Comparison of ENCODE assay signal across 15 cellular contexts in the genomic region with DNA sequence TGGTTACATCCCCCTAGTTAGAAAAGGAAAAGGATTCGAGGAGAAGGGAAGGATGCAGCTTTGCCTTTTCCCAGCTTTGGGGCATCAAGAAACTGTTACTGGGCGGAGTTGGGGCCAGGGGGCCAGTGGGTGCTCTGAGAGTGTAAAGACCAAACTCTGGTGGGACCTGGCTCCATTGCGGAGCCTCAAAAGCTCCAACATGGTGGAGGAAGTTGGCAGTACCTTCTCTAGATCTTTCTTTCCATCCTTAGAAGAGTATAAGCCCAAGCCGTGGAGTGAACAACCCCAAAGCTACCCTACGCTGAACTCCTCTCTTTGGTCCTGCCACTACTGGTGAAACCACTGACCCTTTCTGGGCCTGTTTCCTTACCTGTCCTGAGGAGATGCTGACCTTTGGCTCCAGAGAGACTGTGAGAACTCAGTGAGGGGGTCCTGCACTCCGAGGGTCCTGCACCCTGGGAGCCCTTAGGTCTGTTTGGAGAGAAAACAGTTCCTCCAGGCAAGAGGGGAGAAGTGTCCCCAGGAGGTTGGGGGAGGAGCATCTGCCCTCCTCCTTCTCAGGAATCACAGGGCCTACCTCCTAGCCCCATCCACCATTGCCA. TPM values are rescaled to one million over a fixed set of nuclear protein-coding genes. Genes with fewer than 3 reads are reported as not detected.
DNase-seq lines count a peak whose midpoint lies in the region; ATAC-seq and TF ChIP-seq lines count a peak whose summit lies in the region.
"Had no signal": no experiment of that assay in that cellular context is flagged by ENCODE, and none has a peak within 500 bp of the region (broad histone marks: within the 10 kb centered on the region; RNA-seq: fewer than 3 reads in every experiment).

No MANE protein-coding gene starts in this region.

- H3K9me3 Mint-ChIP-seq in stimulated activated naive CD8-positive, alpha-beta T cell treated with anti-CD3 and anti-CD28 coated beads, Interleukin-15, amount 100 ng/mL, for 72 hours, result no peaks in the 10 kb centered on the region
- H3K9me3 Mint-ChIP-seq in WTC11 (no peaks in the 10 kb centered on the region), naive B cell (peaks cover 1 to 10% (median 5%) of the 10 kb centered on the region in 7 donors), type B pancreatic cell (no peaks in the 10 kb centered on the region)
- no peaks in the 10 kb centered on the region for H3K9me3 Mint-ChIP-seq in activated CD4-positive, alpha-beta memory T cell treated with anti-CD3 and anti-CD28 coated beads for 36 hours

- H3K4me3 Mint-ChIP-seq in stimulated activated naive CD8-positive, alpha-beta T cell treated with anti-CD3 and anti-CD28 coated beads, Interleukin-15, amount 100 ng/mL, for 72 hours, result peak overlapping the region; percentile 2 to 73
- H3K4me3 Mint-ChIP-seq in WTC11 (peak overlapping the region; percentile 83), naive B cell (peak overlapping the region; percentile 35 to 93 (median 78)), type B pancreatic cell (peak overlapping the region; percentile 91)
- no peak overlapping the region for H3K4me3 Mint-ChIP-seq in activated CD4-positive, alpha-beta memory T cell treated with anti-CD3 and anti-CD28 coated beads for 36 hours

- H3K27me3 Mint-ChIP-seq in stimulated activated naive CD8-positive, alpha-beta T cell treated with anti-CD3 and anti-CD28 coated beads, Interleukin-15, amount 100 ng/mL, for 72 hours, result peaks cover 98% of the 10 kb centered on the region
- H3K27me3 Mint-ChIP-seq in WTC11 (ENCODE audit: low read depth) (peaks cover 95% of the 10 kb centered on the region), naive B cell (peaks cover 52 to 90% (median 88%) of the 10 kb centered on the region in 3 donors), type B pancreatic cell (peaks cover 83% of the 10 kb centered on the region)
- peaks cover 65% of the 10 kb centered on the region for H3K27me3 Mint-ChIP-seq in activated CD4-positive, alpha-beta memory T cell treated with anti-CD3 and anti-CD28 coated beads for 36 hours

- ATAC-seq in stimulated activated naive CD8-positive, alpha-beta T cell treated with anti-CD3 and anti-CD28 coated beads, Interleukin-15, amount 100 ng/mL, for 72 hours, result no peak
- no peak for ATAC-seq in stimulated activated naive CD8-positive, alpha-beta T cell treated with anti-CD3 and anti-CD28 coated beads, Interleukin-15, Interleukin-2, amounts not matched to agents 100 U/mL and 50 U/mL, for 24 hours
- no peak for ATAC-seq in WTC11
- ATAC-seq in naive B cell (ENCODE audit: low read depth in 2 of 2), result no peak
- no peak for ATAC-seq in left cardiac atrium
- ATAC-seq: body of pancreas, right cardiac atrium had no signal

- no peak overlapping the region for H3K27ac Mint-ChIP-seq in stimulated activated naive CD8-positive, alpha-beta T cell treated with anti-CD3 and anti-CD28 coated beads, Interleukin-15, amount 100 ng/mL, for 72 hours
- no peak overlapping the region for H3K27ac Mint-ChIP-seq in WTC11
- peak overlapping the region in 3 of 6 donors; percentile 69 to 91 (median 82) for H3K27ac Mint-ChIP-seq in naive B cell
- no peak overlapping the region for H3K27ac Mint-ChIP-seq in type B pancreatic cell
- no peak overlapping the region for H3K27ac Mint-ChIP-seq in activated CD4-positive, alpha-beta memory T cell treated with anti-CD3 and anti-CD28 coated beads for 36 hours

- intact Hi-C loops in activated CD4-positive, alpha-beta memory T cell treated with anti-CD3 and anti-CD28 coated beads for 36 hours (cut with micrococcal nuclease), result no loop called here
- intact Hi-C loops in left cardiac atrium (cut with DNase I), result loop anchor here in 1 of 2 donors (10.0 kb wide), 1 partner anchor 131 kb away; no protein-coding TSS in a partner anchor

- peaks cover 79% of the 10 kb centered on the region for H3K4me1 Mint-ChIP-seq in stimulated activated naive CD8-positive, alpha-beta T cell treated with anti-CD3 and anti-CD28 coated beads, Interleukin-15, amount 100 ng/mL, for 72 hours
- H3K4me1 Mint-ChIP-seq in WTC11 (peaks cover 53% of the 10 kb centered on the region), naive B cell (peaks cover 56 to 74% (median 62%) of the 10 kb centered on the region in 3 donors), type B pancreatic cell (ENCODE audit: unreplicated experiment) (peaks cover 18% of the 10 kb centered on the region)
- H3K4me1 Mint-ChIP-seq in activated CD4-positive, alpha-beta memory T cell treated with anti-CD3 and anti-CD28 coated beads for 36 hours (ENCODE audit: low read depth), result peaks cover 48% of the 10 kb centered on the region

- CTCF ChIA-PET in WTC11 (lab: Charles Lee), result interaction anchor here (0.5 to 1.5 kb wide), 5 partner anchors 9 to 257 kb away, joined by 3 to 6 read pairs (median 3); no protein-coding TSS in a partner anchor
- CTCF ChIA-PET in activated CD4-positive, alpha-beta memory T cell treated with anti-CD3 and anti-CD28 coated beads for 36 hours (lab: Charles Lee), result interaction anchor here (0.7 kb wide), 1 partner anchor 10 kb away, joined by 3 read pairs; no protein-coding TSS in a partner anchor

- POLR2A ChIA-PET in WTC11 (lab: Charles Lee), result interaction anchor here (0.6 kb wide), 1 partner anchor 9 kb away, joined by 3 read pairs; no protein-coding TSS in a partner anchor
- POLR2A ChIA-PET in activated CD4-positive, alpha-beta memory T cell treated with anti-CD3 and anti-CD28 coated beads for 36 hours (lab: Charles Lee), result no interaction called here

- DNase-seq in stimulated activated naive CD8-positive, alpha-beta T cell treated with anti-CD3 and anti-CD28 coated beads, Interleukin-15, amount 100 ng/mL, for 72 hours, result no peak
- DNase-seq in stimulated activated naive CD8-positive, alpha-beta T cell treated with anti-CD3 and anti-CD28 coated beads, Interleukin-15, Interleukin-2, amounts not matched to agents 100 U/mL and 50 U/mL, for 24 hours, result no peak
- no peak for DNase-seq in WTC11 (ENCODE audit: low spot score)
- no peak for DNase-seq in naive B cell
- no peak for DNase-seq in type B pancreatic cell (ENCODE audit: extremely low spot score, unreplicated experiment)
- DNase-seq in activated CD4-positive, alpha-beta memory T cell treated with anti-CD3 and anti-CD28 coated beads for 36 hours, result no peak
- DNase-seq in left cardiac atrium, result no peak
- no peak for DNase-seq in RPMI8226
- DNase-seq: activated gamma-delta T cell, body of pancreas, dermis blood vessel endothelial cell, erythroblast, mammary epithelial cell, OCI-M1, right cardiac atrium had no signal

- TF ChIP-seq CTCF in WTC11 (IDR thresholded peaks at IDR 0.05), result no peak
- TF ChIP-seq CTCF in type B pancreatic cell (conservative IDR thresholded peaks at IDR 0.05), result no peak

- H3K36me3 Mint-ChIP-seq in WTC11, result peaks cover 9% of the 10 kb centered on the region
- peaks cover 0 to 16% of the 10 kb centered on the region in 2 donors for H3K36me3 Mint-ChIP-seq in naive B cell
- peaks cover 6% of the 10 kb centered on the region for H3K36me3 Mint-ChIP-seq in type B pancreatic cell
- no peaks in the 10 kb centered on the region for H3K36me3 Mint-ChIP-seq in activated CD4-positive, alpha-beta memory T cell treated with anti-CD3 and anti-CD28 coated beads for 36 hours

TF ChIP-seq in WTC11, 78 proteins besides CTCF, POLR2A, EP300 and RAD21:
- TF ChIP-seq, protein P1, sequence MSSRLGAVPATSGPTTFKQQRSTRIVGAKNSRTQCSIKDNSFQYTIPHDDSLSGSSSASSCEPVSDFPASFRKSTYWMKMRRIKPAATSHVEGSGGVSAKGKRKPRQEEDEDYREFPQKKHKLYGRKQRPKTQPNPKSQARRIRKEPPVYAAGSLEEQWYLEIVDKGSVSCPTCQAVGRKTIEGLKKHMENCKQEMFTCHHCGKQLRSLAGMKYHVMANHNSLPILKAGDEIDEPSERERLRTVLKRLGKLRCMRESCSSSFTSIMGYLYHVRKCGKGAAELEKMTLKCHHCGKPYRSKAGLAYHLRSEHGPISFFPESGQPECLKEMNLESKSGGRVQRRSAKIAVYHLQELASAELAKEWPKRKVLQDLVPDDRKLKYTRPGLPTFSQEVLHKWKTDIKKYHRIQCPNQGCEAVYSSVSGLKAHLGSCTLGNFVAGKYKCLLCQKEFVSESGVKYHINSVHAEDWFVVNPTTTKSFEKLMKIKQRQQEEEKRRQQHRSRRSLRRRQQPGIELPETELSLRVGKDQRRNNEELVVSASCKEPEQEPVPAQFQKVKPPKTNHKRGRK (CRISPR knock-in tag; IDR thresholded peaks at IDR 0.05; ENCODE audit: borderline replicate concordance), result no peak
- TF ChIP-seq TEAD4 (CRISPR knock-in tag; IDR thresholded peaks at IDR 0.05) (no peak), CBFB (CRISPR knock-in tag; IDR thresholded peaks at IDR 0.05; ENCODE audit: low read depth) (no peak), GABPB1 (CRISPR knock-in tag; IDR thresholded peaks at IDR 0.05) (no peak), PRRX2 (CRISPR knock-in tag; IDR thresholded peaks at IDR 0.05) (no peak)
- TF ChIP-seq, protein P2, sequence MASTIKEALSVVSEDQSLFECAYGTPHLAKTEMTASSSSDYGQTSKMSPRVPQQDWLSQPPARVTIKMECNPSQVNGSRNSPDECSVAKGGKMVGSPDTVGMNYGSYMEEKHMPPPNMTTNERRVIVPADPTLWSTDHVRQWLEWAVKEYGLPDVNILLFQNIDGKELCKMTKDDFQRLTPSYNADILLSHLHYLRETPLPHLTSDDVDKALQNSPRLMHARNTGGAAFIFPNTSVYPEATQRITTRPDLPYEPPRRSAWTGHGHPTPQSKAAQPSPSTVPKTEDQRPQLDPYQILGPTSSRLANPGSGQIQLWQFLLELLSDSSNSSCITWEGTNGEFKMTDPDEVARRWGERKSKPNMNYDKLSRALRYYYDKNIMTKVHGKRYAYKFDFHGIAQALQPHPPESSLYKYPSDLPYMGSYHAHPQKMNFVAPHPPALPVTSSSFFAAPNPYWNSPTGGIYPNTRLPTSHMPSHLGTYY (CRISPR knock-in tag; IDR thresholded peaks at IDR 0.05), result no peak
- TF ChIP-seq, protein P3, sequence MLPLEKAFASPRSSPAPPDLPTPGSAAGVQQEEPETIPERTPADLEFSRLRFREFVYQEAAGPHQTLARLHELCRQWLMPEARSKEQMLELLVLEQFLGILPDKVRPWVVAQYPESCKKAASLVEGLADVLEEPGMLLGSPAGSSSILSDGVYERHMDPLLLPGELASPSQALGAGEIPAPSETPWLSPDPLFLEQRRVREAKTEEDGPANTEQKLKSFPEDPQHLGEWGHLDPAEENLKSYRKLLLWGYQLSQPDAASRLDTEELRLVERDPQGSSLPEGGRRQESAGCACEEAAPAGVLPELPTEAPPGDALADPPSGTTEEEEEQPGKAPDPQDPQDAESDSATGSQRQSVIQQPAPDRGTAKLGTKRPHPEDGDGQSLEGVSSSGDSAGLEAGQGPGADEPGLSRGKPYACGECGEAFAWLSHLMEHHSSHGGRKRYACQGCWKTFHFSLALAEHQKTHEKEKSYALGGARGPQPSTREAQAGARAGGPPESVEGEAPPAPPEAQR (CRISPR knock-in tag; IDR thresholded peaks at IDR 0.05), result no peak

RNA-seq across cellular contexts. Expression of gene BARX1, which starts 1.1 kb away (rescaled TPM):
- total RNA-seq in WTC11 (2021) (8.9 to 10.6 TPM (median 9.0 TPM) in 3 replicates), type B pancreatic cell (ENCODE audit: low replicate concordance) (0.71 and 11.8 TPM in 2 replicates), left cardiac atrium (not detected)
- polyA plus RNA-seq in naive B cell (ENCODE audit: low read depth in 6 of 6), result not detected
- total RNA-seq in activated CD4-positive, alpha-beta memory T cell treated with anti-CD3 and anti-CD28 coated beads for 36 hours, result under 1 TPM; 0.43 to 0.44 TPM
- total RNA-seq: dermis blood vessel endothelial cell, mammary epithelial cell, right cardiac atrium had no signal
- polyA plus RNA-seq: right cardiac atrium had no signal
